Comparison of ENCODE assay signal across 2 cellular contexts in the genomic region with DNA sequence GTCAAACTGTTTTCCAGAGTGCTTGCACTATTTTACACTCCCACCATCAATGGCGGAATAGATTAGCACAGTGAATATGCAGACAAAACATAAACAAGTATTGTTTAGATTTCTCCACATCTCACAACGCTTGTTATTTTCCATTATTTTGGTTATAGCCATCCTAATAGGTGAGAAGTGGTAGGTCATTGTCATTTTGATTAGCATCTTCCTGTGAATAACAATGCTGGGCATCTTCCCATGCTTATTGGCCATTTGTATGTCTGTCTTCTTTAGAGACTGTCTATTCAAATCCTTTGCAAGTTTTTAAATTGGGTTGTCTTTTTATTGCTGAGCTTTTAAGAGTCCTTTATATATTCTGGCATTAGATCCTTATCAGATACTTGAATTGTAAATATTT.
TF ChIP-seq lines count a peak whose summit lies in the region.

No MANE protein-coding gene starts in this region.

TF ChIP-seq in GM23338, 12 proteins besides CTCF, POLR2A, EP300 and RAD21:
- TF ChIP-seq NANOG (IDR thresholded peaks at IDR 0.05; ENCODE audit: borderline replicate concordance), result peak; percentile 77
- TF ChIP-seq, protein P1, sequence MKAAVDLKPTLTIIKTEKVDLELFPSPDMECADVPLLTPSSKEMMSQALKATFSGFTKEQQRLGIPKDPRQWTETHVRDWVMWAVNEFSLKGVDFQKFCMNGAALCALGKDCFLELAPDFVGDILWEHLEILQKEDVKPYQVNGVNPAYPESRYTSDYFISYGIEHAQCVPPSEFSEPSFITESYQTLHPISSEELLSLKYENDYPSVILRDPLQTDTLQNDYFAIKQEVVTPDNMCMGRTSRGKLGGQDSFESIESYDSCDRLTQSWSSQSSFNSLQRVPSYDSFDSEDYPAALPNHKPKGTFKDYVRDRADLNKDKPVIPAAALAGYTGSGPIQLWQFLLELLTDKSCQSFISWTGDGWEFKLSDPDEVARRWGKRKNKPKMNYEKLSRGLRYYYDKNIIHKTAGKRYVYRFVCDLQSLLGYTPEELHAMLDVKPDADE (IDR thresholded peaks at IDR 0.05), result no peak

TF ChIP-seq in H1, 55 proteins besides CTCF, POLR2A, EP300 and RAD21:
- TF ChIP-seq POU5F1 (IDR thresholded peaks at IDR 0.05; ENCODE audit: low read depth, low read length) (0 out of 2 replicates have a peak, but pooled peaks have one; percentile 28), HDAC2 (IDR thresholded peaks at IDR 0.05; ENCODE audit: borderline replicate concordance in 1 of 2, low read depth in 2 of 2, low read length in 2 of 2) (no peak), CHD2 (IDR thresholded peaks at IDR 0.05; ENCODE audit: low read length) (no peak)
TF ChIP-seq in H1: peak in this region for 1.
